13 cellular contexts compared by ENCODE assay signal in the genomic region with DNA sequence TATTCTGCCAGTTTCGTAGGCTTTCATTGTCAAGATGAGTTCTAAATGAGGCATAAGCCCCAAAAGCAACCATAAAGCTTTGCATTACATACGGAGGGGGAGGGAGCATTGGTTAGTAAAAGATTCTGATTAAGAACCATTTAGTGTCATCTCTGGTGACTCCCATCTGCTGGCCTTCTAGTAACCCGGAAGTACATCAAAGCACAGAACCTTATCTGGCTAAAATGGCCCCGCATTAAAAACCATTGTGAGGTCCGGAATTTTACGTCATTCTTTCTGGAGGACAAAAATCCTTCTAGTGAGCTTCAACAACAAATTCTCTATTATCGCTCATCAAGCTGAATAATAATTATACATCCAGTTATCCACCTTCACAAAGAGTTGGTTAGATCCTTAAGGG. TPM values are rescaled to one million over a fixed set of nuclear protein-coding genes. Genes with fewer than 3 reads are reported as not detected.
DNase-seq lines count a peak whose midpoint lies in the region; ATAC-seq and TF ChIP-seq lines count a peak whose summit lies in the region.
"Had no signal": no experiment of that assay in that cellular context is flagged by ENCODE, and none has a peak within 500 bp of the region (broad histone marks: within the 10 kb centered on the region; RNA-seq: fewer than 3 reads in every experiment).

No MANE protein-coding gene starts in this region.

- H3K4me3 Mint-ChIP-seq in brain (no peak overlapping the region), mesothelial cell of epicardium (no peak overlapping the region)
- H3K4me3 Mint-ChIP-seq: CD4-positive, alpha-beta T cell; H9 had no signal

- no peaks in the 10 kb centered on the region for H3K9me3 Mint-ChIP-seq in brain
- H3K9me3 Mint-ChIP-seq in mesothelial cell of epicardium: no peaks in the 10 kb centered on the region
- H3K9me3 Mint-ChIP-seq in activated naive CD4-positive, alpha-beta T cell treated with anti-CD3 and anti-CD28 coated beads, Interleukin-2, amount 50 U/mL, for 72 hours: no peaks in the 10 kb centered on the region
- H3K9me3 Mint-ChIP-seq: CD4-positive, alpha-beta T cell; H9 had no signal

- H3K27me3 Mint-ChIP-seq in brain (peaks cover 4% of the 10 kb centered on the region), mesothelial cell of epicardium (ENCODE audit: low read depth) (no peaks in the 10 kb centered on the region)
- H3K27me3 Mint-ChIP-seq: CD4-positive, alpha-beta T cell had no signal

- H3K4me1 Mint-ChIP-seq in brain (peaks cover 63% of the 10 kb centered on the region), mesothelial cell of epicardium (peaks cover 90% of the 10 kb centered on the region)

- H3K27ac Mint-ChIP-seq in brain (peak overlapping the region in 3 of 5 experiments; percentile 9 to 99 (median 72)), mesothelial cell of epicardium (peak overlapping the region; percentile 98)
- H3K27ac Mint-ChIP-seq in activated naive CD4-positive, alpha-beta T cell treated with anti-CD3 and anti-CD28 coated beads, Interleukin-2, amount 50 U/mL, for 72 hours: no peak overlapping the region
- H3K27ac Mint-ChIP-seq: CD4-positive, alpha-beta T cell; H9 had no signal

- DNase-seq in mesothelial cell of epicardium (ENCODE audit: low spot score in 2 of 2, unreplicated experiment in 2 of 2) (no peak), mucosa of gallbladder (ENCODE audit: low spot score) (no peak)
- DNase-seq in activated naive CD4-positive, alpha-beta T cell treated with anti-CD3 and anti-CD28 coated beads, Interleukin-2, amount 50 U/mL, for 72 hours (ENCODE audit: low spot score in 2 of 2): no peak
- DNase-seq: ACHN; AML-193; Caco-2; CD4-positive, alpha-beta T cell; H9 had no signal

- TF ChIP-seq CTCF in brain (conservative IDR thresholded peaks at IDR 0.05) (no peak), mesothelial cell of epicardium (IDR thresholded peaks at IDR 0.05; ENCODE audit: unreplicated experiment) (no peak)

- no peak for ATAC-seq in GM21576 (IDR thresholded peaks at IDR 0.05; ENCODE audit: unreplicated experiment)
- ATAC-seq in activated naive CD4-positive, alpha-beta T cell treated with anti-CD3 and anti-CD28 coated beads, Interleukin-2, amount 50 U/mL, for 72 hours: no peak

- H3K36me3 Mint-ChIP-seq in brain (no peaks in the 10 kb centered on the region), mesothelial cell of epicardium (no peaks in the 10 kb centered on the region)
- H3K36me3 Mint-ChIP-seq in activated naive CD4-positive, alpha-beta T cell treated with anti-CD3 and anti-CD28 coated beads, Interleukin-2, amount 50 U/mL, for 72 hours: no peaks in the 10 kb centered on the region

- H3K27ac ChIP-seq in angular gyrus (ENCODE audit: low read depth, low read length) (peak overlapping the region; percentile 6), temporal lobe (ENCODE audit: low read depth, low read length) (peak overlapping the region; percentile 27)
- H3K27ac ChIP-seq: C4-2B had no signal

RNA-seq across cellular contexts. Expression of a gene that starts 37.8 kb away (rescaled TPM):
- polyA plus RNA-seq in brain (ENCODE audit: insufficient read depth, low read depth, low replicate concordance): not detected
- total RNA-seq in mesothelial cell of epicardium: 25.5 to 28.1 TPM (median 25.7 TPM) in 3 replicates
- 0.98 TPM for total RNA-seq in temporal lobe
- total RNA-seq in activated naive CD4-positive, alpha-beta T cell treated with anti-CD3 and anti-CD28 coated beads, Interleukin-2, amount 50 U/mL, for 72 hours: not detected
- 15.7 TPM for total RNA-seq in mucosa of gallbladder
- total RNA-seq: Caco-2; CD4-positive, alpha-beta T cell had no signal

Comparison
In these comparisons a context has a peak if more than half of its experiments do, and no peak if none do; other contexts are left out.
1. H3K27ac Mint-ChIP-seq: peak in brain (3 of 5) and mesothelial cell of epicardium (single experiment); none in activated naive CD4-positive, alpha-beta T cell treated with anti-CD3 and anti-CD28 coated beads, Interleukin-2, amount 50 U/mL, for 72 hours (0 of 2).